In the genomic region with DNA sequence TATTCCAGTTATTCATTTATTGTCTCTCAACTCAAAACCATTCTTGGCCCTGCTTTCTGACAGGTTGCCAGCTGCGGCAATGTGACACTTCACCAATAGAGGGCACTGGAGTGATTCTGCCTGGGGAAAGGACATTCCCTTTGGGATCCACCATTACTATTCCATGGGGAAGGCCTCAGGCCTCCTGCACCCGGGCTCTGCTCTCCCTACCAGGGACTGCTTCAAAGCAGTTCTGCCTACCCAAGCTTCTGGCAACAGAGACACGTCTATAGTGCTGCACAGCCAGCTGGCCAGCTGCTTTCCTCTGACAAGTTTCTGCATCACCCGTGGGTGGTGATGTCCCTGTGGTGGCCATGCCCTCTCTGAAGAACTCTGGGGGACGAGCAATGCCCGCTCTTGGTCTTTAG, we compare ENCODE assay signal across 8 cellular contexts.
DNase-seq lines count a peak whose midpoint lies in the region; ATAC-seq and TF ChIP-seq lines count a peak whose summit lies in the region.

No MANE protein-coding gene starts in this region.

- CTCF ChIA-PET in A673 (lab: Charles Lee), result no interaction called here
- CTCF ChIA-PET in activated naive CD4-positive, alpha-beta T cell treated with anti-CD3 and anti-CD28 coated beads, Interleukin-2, amount 10 ng/mL, durations not matched to agents 7 days and 5 days (lab: Charles Lee), result interaction anchor here (0.8 to 4.8 kb wide), 28 partner anchors 9 to 224 kb away, joined by 3 to 46 read pairs (median 5); a partner anchor contains a TSS

- no TSS peak for BruUV-seq in A673 (replicated peaks; lab: Mats Ljungman, UMichigan)

- H3K36me3 ChIP-seq in A673 (ENCODE audit: insufficient read depth, low read length, poor library complexity, severe bottlenecking), result no peaks in the 10 kb centered on the region

- H3K27ac Mint-ChIP-seq in activated naive CD4-positive, alpha-beta T cell treated with anti-CD3 and anti-CD28 coated beads, Interleukin-2, amount 10 ng/mL, durations not matched to agents 7 days and 5 days, result no peak overlapping the region

- TF ChIP-seq CTCF in A673 (conservative IDR thresholded peaks at IDR 0.05; ENCODE audit: low read depth, low read length) (peak; percentile 88), GM13976 (IDR thresholded peaks at IDR 0.05; ENCODE audit: borderline replicate concordance, control extremely low read depth, extremely low read depth, insufficient read depth, missing control alignments) (peak; percentile 88), retinal pigment epithelial cell (conservative IDR thresholded peaks at IDR 0.05; ENCODE audit: low read depth, low read length) (peak; percentile 70)

- H3K9me3 ChIP-seq in A673 (ENCODE audit: low read depth, low read length, poor library complexity, severe bottlenecking), result no peaks in the 10 kb centered on the region

- H3K36me3 Mint-ChIP-seq in activated naive CD4-positive, alpha-beta T cell treated with anti-CD3 and anti-CD28 coated beads, Interleukin-2, amount 10 ng/mL, durations not matched to agents 7 days and 5 days, result peaks cover 21% of the 10 kb centered on the region

- no peaks in the 10 kb centered on the region for H3K27me3 ChIP-seq in A673 (replicated peaks; ENCODE audit: insufficient read depth, low read depth, low read length, poor library complexity)

- DNase-seq in A673 (ENCODE audit: low spot score) (peak; percentile 57), GM13976 (ENCODE audit: low spot score) (peak; percentile 52), NCI-H82 treated with DMSO at 0.1 percent for 48 hours (lab: John Stamatoyannopoulos, UW; ENCODE audit: unreplicated experiment) (peak; percentile 21), left ventricle myocardium superior (peak; percentile 69), retinal pigment epithelial cell (ENCODE audit: low read depth) (no peak), glomerular visceral epithelial cell (ENCODE audit: extremely low spot score) (no peak), GDM1 (lab: John Stamatoyannopoulos, UW) (no peak)
- peak; percentile 52 for DNase-seq in activated naive CD4-positive, alpha-beta T cell treated with anti-CD3 and anti-CD28 coated beads, Interleukin-2, amount 10 ng/mL, durations not matched to agents 7 days and 5 days

- H3K4me1 Mint-ChIP-seq in activated naive CD4-positive, alpha-beta T cell treated with anti-CD3 and anti-CD28 coated beads, Interleukin-2, amount 10 ng/mL, durations not matched to agents 7 days and 5 days, result peaks cover 31% of the 10 kb centered on the region

- H3K4me3 ChIP-seq in A673 (ENCODE audit: low read depth, low read length, poor library complexity, severe bottlenecking) (no peak overlapping the region), retinal pigment epithelial cell (ENCODE audit: low read length) (no peak overlapping the region)

- intact Hi-C loops in A673 (cut with micrococcal nuclease; ENCODE audit: unreplicated experiment) (loop anchor here (5.0 kb wide), 1 partner anchor 222 kb away; no protein-coding TSS in a partner anchor), left ventricle myocardium superior (cut with micrococcal nuclease) (no loop called here)

- no peaks in the 10 kb centered on the region for H3K4me1 ChIP-seq in A673 (ENCODE audit: insufficient read depth, low read length, poor library complexity, severe bottlenecking)

- H3K27me3 Mint-ChIP-seq in activated naive CD4-positive, alpha-beta T cell treated with anti-CD3 and anti-CD28 coated beads, Interleukin-2, amount 10 ng/mL, durations not matched to agents 7 days and 5 days, result no peaks in the 10 kb centered on the region

- no peaks in the 10 kb centered on the region for H3K9me3 Mint-ChIP-seq in activated naive CD4-positive, alpha-beta T cell treated with anti-CD3 and anti-CD28 coated beads, Interleukin-2, amount 10 ng/mL, durations not matched to agents 7 days and 5 days

- ATAC-seq in left ventricle myocardium superior, result peak; percentile 43

- POLR2A ChIA-PET in A673 (lab: Charles Lee; ENCODE audit: low non-redundant PET), result no interaction called here

- no peak overlapping the region for H3K4me3 Mint-ChIP-seq in activated naive CD4-positive, alpha-beta T cell treated with anti-CD3 and anti-CD28 coated beads, Interleukin-2, amount 10 ng/mL, durations not matched to agents 7 days and 5 days

- H3K27ac ChIP-seq in A673 (ENCODE audit: low read depth, low read length, poor library complexity, severe bottlenecking), result no peak overlapping the region

- in situ Hi-C loops in GM13976 (cut with MboI; ENCODE audit: low sequenced_read_pairs, unreplicated experiment), result no loop called here

Comparison
In these comparisons a context has a peak if more than half of its experiments do, and no peak if none do; other contexts are left out.
1. DNase-seq: peak in A673 (single experiment), GM13976 (single experiment), NCI-H82 treated with DMSO at 0.1 percent for 48 hours (single experiment), activated naive CD4-positive, alpha-beta T cell treated with anti-CD3 and anti-CD28 coated beads, Interleukin-2, amount 10 ng/mL, durations not matched to agents 7 days and 5 days (single experiment) and left ventricle myocardium superior (single experiment); none in retinal pigment epithelial cell (single experiment), glomerular visceral epithelial cell (single experiment) and GDM1 (single experiment).
2. Peak in every context shown above with its lines, with median percentiles within 50 percentile points of each other: CTCF ChIP-seq.